In genomic region chr11:17077240-17077519, GRCh38 we compare ENCODE assay signal across 8 cellular contexts. TPM values are rescaled to one million over a fixed set of nuclear protein-coding genes. Genes with fewer than 3 reads are reported as not detected.
DNase-seq lines count a peak whose midpoint lies in the region; ATAC-seq and TF ChIP-seq lines count a peak whose summit lies in the region.

No MANE protein-coding gene starts in this region.

- WGBS in suprapubic skin, result 1% methylated on average over 20 of the region's 20 CpGs

- H3K9me3 ChIP-seq in A673 (ENCODE audit: low read depth, low read length, poor library complexity, severe bottlenecking) (no peaks in the 10 kb centered on the region), ascending aorta (no peaks in the 10 kb centered on the region), suprapubic skin (no peaks in the 10 kb centered on the region)

- H3K36me3 ChIP-seq in A673 (ENCODE audit: insufficient read depth, low read length, poor library complexity, severe bottlenecking) (peaks cover 37% of the 10 kb centered on the region), ascending aorta (peaks cover 25 to 27% of the 10 kb centered on the region in 2 donors), suprapubic skin (peaks cover 31% of the 10 kb centered on the region)

- no peak for DNase-seq in A673 (ENCODE audit: low spot score)
- DNase-seq in ascending aorta (ENCODE audit: low spot score in 2 of 2), result no peak
- DNase-seq in inferior parietal cortex (ENCODE audit: extremely low spot score), result peak; percentile 25
- peak in 1 of 2 donors; percentile 80 for DNase-seq in suprapubic skin (ENCODE audit: low spot score in 2 of 2)
- no peak for DNase-seq in pons (ENCODE audit: low spot score)

- peak overlapping the region; percentile 94 for H3K27ac ChIP-seq in A673 (ENCODE audit: low read depth, low read length, poor library complexity, severe bottlenecking)
- peak overlapping the region; percentile 92 to 93 for H3K27ac ChIP-seq in ascending aorta
- H3K27ac ChIP-seq in suprapubic skin, result peak overlapping the region; percentile 94

- peaks cover 14% of the 10 kb centered on the region for H3K4me1 ChIP-seq in A673 (ENCODE audit: insufficient read depth, low read length, poor library complexity, severe bottlenecking)
- H3K4me1 ChIP-seq in ascending aorta, result peaks cover 8 to 23% of the 10 kb centered on the region in 2 donors
- peaks cover 27% of the 10 kb centered on the region for H3K4me1 ChIP-seq in suprapubic skin

- POLR2A ChIA-PET in A673 (lab: Charles Lee; ENCODE audit: low non-redundant PET), result no interaction called here

- TF ChIP-seq EP300 in suprapubic skin (IDR thresholded peaks at IDR 0.05), result no peak

- BruUV-seq in A673 (replicated peaks; lab: Mats Ljungman, UMichigan), result no TSS peak

- no peak for TF ChIP-seq CTCF in A673 (conservative IDR thresholded peaks at IDR 0.05; ENCODE audit: low read depth, low read length)
- no peak for TF ChIP-seq CTCF in ascending aorta (IDR thresholded peaks at IDR 0.05)
- TF ChIP-seq CTCF in suprapubic skin (IDR thresholded peaks at IDR 0.05), result no peak

- intact Hi-C loops in A673 (cut with micrococcal nuclease; ENCODE audit: unreplicated experiment) (loop anchor here (5.0 kb wide), 2 partner anchors 130 to 275 kb away; partner anchors contain the start of genes NCR3LG1 and PIK3C2A), ascending aorta (cut with DNase I) (loop anchor here (1.0 to 10.0 kb wide), 8 partner anchors 62 to 1555 kb away; partner anchors contain the start of genes C11orf58, NCR3LG1, NUCB2 and PIK3C2A)

- H3K4me3 ChIP-seq in A673 (ENCODE audit: low read depth, low read length, poor library complexity, severe bottlenecking) (peak overlapping the region; percentile 89), ascending aorta (peak overlapping the region; percentile 87 to 97), suprapubic skin (peak overlapping the region; percentile 79)

- ATAC-seq in GM19035 (IDR thresholded peaks at IDR 0.05; ENCODE audit: unreplicated experiment) (peak; percentile 18), HG03439 (IDR thresholded peaks at IDR 0.05; ENCODE audit: unreplicated experiment) (peak; percentile 13), GM21576 (IDR thresholded peaks at IDR 0.05; ENCODE audit: unreplicated experiment) (no peak)

- CTCF ChIA-PET in A673 (lab: Charles Lee), result interaction anchor here (0.5 to 0.7 kb wide), 3 partner anchors 100 to 271 kb away, joined by 3 to 4 read pairs (median 3); no protein-coding TSS in a partner anchor

- H3K27me3 ChIP-seq in A673 (replicated peaks; ENCODE audit: insufficient read depth, low read depth, low read length, poor library complexity), result no peaks in the 10 kb centered on the region
- no peaks in the 10 kb centered on the region for H3K27me3 ChIP-seq in ascending aorta
- H3K27me3 ChIP-seq in suprapubic skin, result no peaks in the 10 kb centered on the region

- TF ChIP-seq POLR2A in suprapubic skin (IDR thresholded peaks at IDR 0.05), result no peak

RNA-seq across cellular contexts. Expression of gene RPS13, which starts 0.3 kb away (rescaled TPM):
- 704 and 746 TPM in 2 replicates for total RNA-seq in A673 (2021)
- total RNA-seq in ascending aorta, result 987 TPM
- 1,000 to 10,000 TPM; 1,456 to 2,516 (median 2,026) TPM for total RNA-seq in suprapubic skin
